ENCODE assay signal across 17 cellular contexts in genomic region chr6:168619560-168620314, GRCh38.
A peak's percentile ranks its signal among the peaks of the same experiment; 100 is the strongest.
DNase-seq lines count a peak whose midpoint lies in the region; ATAC-seq and TF ChIP-seq lines count a peak whose summit lies in the region.
"Had no signal": no experiment of that assay in that cellular context is flagged by ENCODE, and none has a peak within 500 bp of the region (broad histone marks: within the 10 kb centered on the region; RNA-seq: fewer than 3 reads in every experiment).

No MANE protein-coding gene starts in this region.

- H3K4me2 ChIP-seq in neural progenitor cell: no peak overlapping the region
- H3K4me2 ChIP-seq: hepatocyte had no signal

- peaks cover 13% of the 10 kb centered on the region for H3K27me3 Mint-ChIP-seq in activated CD4-positive, alpha-beta T cell treated with anti-CD3 and anti-CD28 coated beads for 36 hours
- H3K27me3 Mint-ChIP-seq in activated T-cell treated with anti-CD3 and anti-CD28 coated beads, Interleukin-2, amount 50 U/mL, for 72 hours (ENCODE audit: low read depth): peaks cover 13% of the 10 kb centered on the region
- H3K27me3 Mint-ChIP-seq in neural progenitor cell (ENCODE audit: insufficient read depth, low read depth): peaks cover 13% of the 10 kb centered on the region

- H3K27me3 ChIP-seq in neural progenitor cell: no peaks in the 10 kb centered on the region
- H3K27me3 ChIP-seq: BE2C, hepatocyte had no signal

- no peaks in the 10 kb centered on the region for H3K36me3 Mint-ChIP-seq in activated CD4-positive, alpha-beta T cell treated with anti-CD3 and anti-CD28 coated beads for 36 hours (ENCODE audit: low read depth)
- peaks cover 0 to 13% of the 10 kb centered on the region in 2 donors for H3K36me3 Mint-ChIP-seq in activated T-cell treated with anti-CD3 and anti-CD28 coated beads, Interleukin-2, amount 50 U/mL, for 72 hours (ENCODE audit: insufficient read depth in 2 of 2)
- no peaks in the 10 kb centered on the region for H3K36me3 Mint-ChIP-seq in neural progenitor cell

- no peak overlapping the region for H2AFZ ChIP-seq in neural progenitor cell (replicated peaks)
- H2AFZ ChIP-seq: hepatocyte, parathyroid adenoma had no signal

- no peak overlapping the region for H3K4me3 ChIP-seq in neural progenitor cell
- no peak overlapping the region for H3K4me3 ChIP-seq in foreskin fibroblast (ENCODE audit: low read depth in 1 of 2, low read length in 2 of 2)
- H3K4me3 ChIP-seq: hepatocyte had no signal

- H3K9ac ChIP-seq in neural progenitor cell: no peak overlapping the region
- H3K9ac ChIP-seq: parathyroid adenoma had no signal

- CTCF ChIA-PET in activated CD4-positive, alpha-beta T cell treated with anti-CD3 and anti-CD28 coated beads for 36 hours (lab: Charles Lee): no interaction called here

- peaks cover 10% of the 10 kb centered on the region for H3K9me3 Mint-ChIP-seq in activated CD4-positive, alpha-beta T cell treated with anti-CD3 and anti-CD28 coated beads for 36 hours (ENCODE audit: low read depth)
- H3K9me3 Mint-ChIP-seq in activated T-cell treated with anti-CD3 and anti-CD28 coated beads, Interleukin-2, amount 50 U/mL, for 72 hours: peaks cover 1 to 21% of the 10 kb centered on the region in 2 donors
- peaks cover 8% of the 10 kb centered on the region for H3K9me3 Mint-ChIP-seq in neural progenitor cell

- TF ChIP-seq CTCF in neural progenitor cell (IDR thresholded peaks at IDR 0.05) (no peak), foreskin fibroblast (IDR thresholded peaks at IDR 0.05; ENCODE audit: low read depth, low read length) (no peak)

- no peaks in the 10 kb centered on the region for H4K20me1 ChIP-seq in neural progenitor cell (ENCODE audit: low read depth)

- H3K27ac Mint-ChIP-seq in activated CD4-positive, alpha-beta T cell treated with anti-CD3 and anti-CD28 coated beads for 36 hours: no peak overlapping the region
- H3K27ac Mint-ChIP-seq in activated T-cell treated with anti-CD3 and anti-CD28 coated beads, Interleukin-2, amount 50 U/mL, for 72 hours: no peak overlapping the region
- H3K27ac Mint-ChIP-seq in neural progenitor cell: peak overlapping the region; percentile 23
- H3K27ac Mint-ChIP-seq: WTC11 had no signal

- POLR2A ChIA-PET in activated CD4-positive, alpha-beta T cell treated with anti-CD3 and anti-CD28 coated beads for 36 hours (lab: Charles Lee): no interaction called here

- no peaks in the 10 kb centered on the region for H3K79me2 ChIP-seq in neural progenitor cell (ENCODE audit: low read depth)
- H3K79me2 ChIP-seq: hepatocyte, parathyroid adenoma had no signal

- peak; percentile 14 for DNase-seq in activated CD4-positive, alpha-beta T cell treated with anti-CD3 and anti-CD28 coated beads for 36 hours
- no peak for DNase-seq in activated CD4-positive, alpha-beta T cell treated with anti-CD3 and anti-CD28 coated beads, Interleukin-2, amount 50 U/mL, for 1 hour
- DNase-seq in Daoy (ENCODE audit: low read depth): peak; percentile 39
- DNase-seq in activated T-cell treated with anti-CD3 and anti-CD28 coated beads, Interleukin-2, amount 50 U/mL, for 72 hours: peak in 1 of 2 donors; percentile 45
- no peak for DNase-seq in neural progenitor cell (ENCODE audit: low spot score)
- no peak for DNase-seq in foreskin fibroblast
- DNase-seq in NCI-H2081 (lab: John Stamatoyannopoulos, UW): no peak
- DNase-seq: 8988T, BE2C, dermis blood vessel endothelial cell, GOT3, NCI-H1694 treated with DMSO at 0.1 percent for 48 hours, NCI-H345 had no signal

- peaks cover 3% of the 10 kb centered on the region for H3K4me1 Mint-ChIP-seq in activated CD4-positive, alpha-beta T cell treated with anti-CD3 and anti-CD28 coated beads for 36 hours
- H3K4me1 Mint-ChIP-seq in activated T-cell treated with anti-CD3 and anti-CD28 coated beads, Interleukin-2, amount 50 U/mL, for 72 hours (ENCODE audit: low read depth): peaks cover 12% of the 10 kb centered on the region
- peaks cover 4% of the 10 kb centered on the region for H3K4me1 Mint-ChIP-seq in neural progenitor cell

- intact Hi-C loops in activated CD4-positive, alpha-beta T cell treated with anti-CD3 and anti-CD28 coated beads for 36 hours (cut with DNase I, micrococcal nuclease): no loop called here

- H3K4me1 ChIP-seq in neural progenitor cell: no peaks in the 10 kb centered on the region
- H3K4me1 ChIP-seq: BE2C, parathyroid adenoma had no signal

- H3K27ac ChIP-seq in neural progenitor cell: no peak overlapping the region
- H3K27ac ChIP-seq: hepatocyte, parathyroid adenoma had no signal

- H3K36me3 ChIP-seq in neural progenitor cell: no peaks in the 10 kb centered on the region
- H3K36me3 ChIP-seq: BE2C had no signal

- H3K9me3 ChIP-seq in neural progenitor cell (ENCODE audit: low read depth): no peaks in the 10 kb centered on the region
- H3K9me3 ChIP-seq: BE2C had no signal

- no peak overlapping the region for H3K4me3 Mint-ChIP-seq in activated CD4-positive, alpha-beta T cell treated with anti-CD3 and anti-CD28 coated beads for 36 hours
- H3K4me3 Mint-ChIP-seq in activated T-cell treated with anti-CD3 and anti-CD28 coated beads, Interleukin-2, amount 50 U/mL, for 72 hours: peak overlapping the region in 1 of 2 donors; percentile 11
- H3K4me3 Mint-ChIP-seq in neural progenitor cell: no peak overlapping the region
- H3K4me3 Mint-ChIP-seq: WTC11 had no signal

- no peaks in the 10 kb centered on the region for H3F3A ChIP-seq in neural progenitor cell (ENCODE audit: low read depth)

- ATAC-seq in activated CD4-positive, alpha-beta T cell treated with anti-CD3 and anti-CD28 coated beads for 36 hours: no peak
- ATAC-seq in activated T-cell treated with anti-CD3 and anti-CD28 coated beads, Interleukin-2, amount 50 U/mL, for 72 hours (replicated peaks in 1 of 2): peak; percentile 43 to 92
- no peak for ATAC-seq in GM18861 (IDR thresholded peaks at IDR 0.05; ENCODE audit: unreplicated experiment)
- ATAC-seq: WTC11 had no signal

Comparison
In these comparisons a context has a peak if more than half of its experiments do, and no peak if none do; other contexts are left out.
1. DNase-seq: peak in activated CD4-positive, alpha-beta T cell treated with anti-CD3 and anti-CD28 coated beads for 36 hours (single experiment) and Daoy (single experiment); none in activated CD4-positive, alpha-beta T cell treated with anti-CD3 and anti-CD28 coated beads, Interleukin-2, amount 50 U/mL, for 1 hour (single experiment), neural progenitor cell (single experiment), foreskin fibroblast (0 of 2) and NCI-H2081 (0 of 2).
2. ATAC-seq: peak in activated T-cell treated with anti-CD3 and anti-CD28 coated beads, Interleukin-2, amount 50 U/mL, for 72 hours (2 of 2); none in activated CD4-positive, alpha-beta T cell treated with anti-CD3 and anti-CD28 coated beads for 36 hours (single experiment) and GM18861 (single experiment).